Comparison of ENCODE assay signal across 21 cellular contexts in the genomic region with DNA sequence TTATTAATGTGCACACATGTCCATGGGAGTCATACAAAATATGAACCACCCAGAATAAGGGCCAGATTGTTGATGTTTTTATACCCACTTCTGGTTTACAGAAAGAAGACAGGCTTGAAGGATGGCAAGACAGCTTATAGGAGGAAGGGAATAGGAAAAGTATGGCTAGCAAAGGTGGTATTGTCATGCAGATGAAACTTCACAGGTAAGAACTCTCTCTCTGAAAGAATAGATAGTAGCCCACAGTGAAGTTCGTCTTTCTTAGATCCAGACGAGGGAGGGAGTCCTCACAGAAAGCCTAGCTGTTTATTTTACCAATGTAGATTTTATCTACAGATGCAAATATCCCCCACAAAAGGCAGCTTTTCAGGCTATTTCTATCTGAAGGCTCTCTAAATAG. TPM values are rescaled to one million over a fixed set of nuclear protein-coding genes. Genes with fewer than 3 reads are reported as not detected.
DNase-seq lines count a peak whose midpoint lies in the region; ATAC-seq, FAIRE-seq and TF ChIP-seq lines count a peak whose summit lies in the region.
"Had no signal": no experiment of that assay in that cellular context is flagged by ENCODE, and none has a peak within 500 bp of the region (broad histone marks: within the 10 kb centered on the region; RNA-seq: fewer than 3 reads in every experiment).

No MANE protein-coding gene starts in this region.

- H4K20me1 ChIP-seq in H1 (replicated peaks in 1 of 2; ENCODE audit: control insufficient read depth in 1 of 2, insufficient read depth in 2 of 2, low read length in 2 of 2) (no peaks in the 10 kb centered on the region), PC-9 (ENCODE audit: insufficient read depth) (no peaks in the 10 kb centered on the region)

- H3K4ac ChIP-seq in H1 (replicated peaks; ENCODE audit: insufficient read length, low read depth, low read length): no peak overlapping the region

- H3F3A ChIP-seq in PC-9 (ENCODE audit: insufficient read depth, low read depth): no peaks in the 10 kb centered on the region

- H3K23me2 ChIP-seq in H1 (ENCODE audit: low read depth, low read length): no peaks in the 10 kb centered on the region

- no peak overlapping the region for H4K91ac ChIP-seq in H1 (replicated peaks; ENCODE audit: insufficient read length, low read length)

- no peak overlapping the region for H3K23ac ChIP-seq in H1 (ENCODE audit: insufficient read length)

- H3K79me1 ChIP-seq in H1 (ENCODE audit: low read depth, low read length): no peaks in the 10 kb centered on the region

- no peak overlapping the region for H3K9ac ChIP-seq in H1 (replicated peaks in 1 of 4; ENCODE audit: extremely low read depth in 1 of 4, low read depth in 3 of 4, low read length in 3 of 4)

- FAIRE-seq in H1 (lab: Jason Lieb, UNC): no peak
- FAIRE-seq: A549, GM12891, GM18507 had no signal

- H3K4me1 ChIP-seq in H1 (replicated peaks in 1 of 4; ENCODE audit: control insufficient read depth in 3 of 4, insufficient read depth in 4 of 4, low read length in 3 of 4): no peaks in the 10 kb centered on the region
- H3K4me1 ChIP-seq in PC-9 (replicated peaks; ENCODE audit: insufficient read depth): no peaks in the 10 kb centered on the region
- H3K4me1 ChIP-seq: A549, HAP-1 had no signal

- H2BK120ac ChIP-seq in H1 (replicated peaks; ENCODE audit: low read depth, low read length): no peak overlapping the region

- H3K4me2 ChIP-seq in H1 (ENCODE audit: insufficient read depth in 1 of 2, low read depth in 2 of 2, low read length in 2 of 2) (peak overlapping the region in 1 of 2 experiments; percentile 21; a peak in 1 of 4 replicates), PC-9 (no peak overlapping the region)
- H3K4me2 ChIP-seq: A549 had no signal

- DNase-seq in H7: peak; percentile 25
- DNase-seq in WTC11 (ENCODE audit: low spot score): no peak
- no peak for DNase-seq in H1 (ENCODE audit: low read depth in 1 of 2, low spot score in 2 of 2)
- DNase-seq in iPS-NIHi7 (ENCODE audit: extremely low spot score): peak; percentile 8
- no peak for DNase-seq in HuH-7 (ENCODE audit: low spot score)
- no peak for DNase-seq in PC-9
- no peak for DNase-seq in naive thymus-derived CD8-positive, alpha-beta T cell
- no peak for DNase-seq in hippocampal formation (lab: John Stamatoyannopoulos, UW)
- DNase-seq: 8988T; C1 segment of cervical spinal cord; Calu3; CD4-positive, alpha-beta memory T cell; COR-L47; DMS53; DMS79 treated with DMSO at 0.1 percent for 48 hours; GF-D8; HFFc6 had no signal

- H2AK5ac ChIP-seq in H1 (ENCODE audit: low read depth, low read length): no peak overlapping the region

- no peak overlapping the region for H3K27ac Mint-ChIP-seq in WTC11
- H3K27ac Mint-ChIP-seq in naive thymus-derived CD8-positive, alpha-beta T cell: no peak overlapping the region
- H3K27ac Mint-ChIP-seq: CD4-positive, alpha-beta memory T cell; HFFc6 had no signal

- no peak overlapping the region for H2BK5ac ChIP-seq in H1 (ENCODE audit: low read depth, low read length)

- no peak for TF ChIP-seq EP300 in H1 (IDR thresholded peaks at IDR 0.05; ENCODE audit: borderline replicate concordance in 1 of 2, low read depth in 2 of 2, low read length in 2 of 2)

- no TSS peak for BruUV-seq in PC-9 (replicated peaks; lab: Mats Ljungman, UMichigan)

- H3K27ac ChIP-seq in H1 (ENCODE audit: low read depth, low read length): no peak overlapping the region
- H3K27ac ChIP-seq in PC-9: no peak overlapping the region
- H3K27ac ChIP-seq: A549 had no signal

- H4K8ac ChIP-seq in H1 (ENCODE audit: extremely low read depth, insufficient read depth, low read length): no peak overlapping the region

- CTCF ChIA-PET in WTC11 (lab: Charles Lee) (no interaction called here), H1 (lab: Charles Lee; ENCODE audit: partially characterized antibody) (interaction anchor here (0.6 to 0.7 kb wide), 3 partner anchors 33 to 360 kb away, joined by 3 read pairs; no protein-coding TSS in a partner anchor), PC-9 (lab: Charles Lee) (no interaction called here)

- no peak overlapping the region for H2BK20ac ChIP-seq in H1 (ENCODE audit: low read length)

- ATAC-seq in WTC11: peak; percentile 65
- no peak for ATAC-seq in naive thymus-derived CD8-positive, alpha-beta T cell
- ATAC-seq: A549 had no signal

- H3K4me3 ChIP-seq in H7 (ENCODE audit: insufficient read depth, low read depth, low read length): no peak overlapping the region
- no peak overlapping the region for H3K4me3 ChIP-seq in H1 (ENCODE audit: extremely low read depth in 1 of 4, insufficient read depth in 2 of 4, low read depth in 3 of 4, low read length in 4 of 4)
- no peak overlapping the region for H3K4me3 ChIP-seq in PC-9
- H3K4me3 ChIP-seq: A549, HAP-1 had no signal

- H3K9me3 ChIP-seq in H1 (ENCODE audit: insufficient read depth in 2 of 2, low read depth in 1 of 2, low read length in 1 of 2) (peaks cover 0 to 9% of the 10 kb centered on the region in 2 experiments; a peak in 1 of 4 replicates), PC-9 (ENCODE audit: insufficient read depth, low read depth) (no peaks in the 10 kb centered on the region)
- H3K9me3 ChIP-seq: A549 had no signal

- peaks cover 2% of the 10 kb centered on the region; the same call in 1 of the 2 replicates for H3K27me3 Mint-ChIP-seq in WTC11 (ENCODE audit: low read depth)
- H3K27me3 Mint-ChIP-seq in naive thymus-derived CD8-positive, alpha-beta T cell: no peaks in the 10 kb centered on the region
- H3K27me3 Mint-ChIP-seq: CD4-positive, alpha-beta memory T cell had no signal

- H3K56ac ChIP-seq in H1 (replicated peaks; ENCODE audit: insufficient read length, low read depth, low read length): no peak overlapping the region

- H3K9me2 ChIP-seq in PC-9 (ENCODE audit: insufficient read depth): no peaks in the 10 kb centered on the region

- no peaks in the 10 kb centered on the region for H3K36me3 ChIP-seq in H7 (replicated peaks; ENCODE audit: control insufficient read depth, insufficient read depth, low read length)
- H3K36me3 ChIP-seq in H1 (ENCODE audit: control insufficient read depth in 2 of 4, insufficient read depth in 4 of 4, low read length in 3 of 4): no peaks in the 10 kb centered on the region; a peak in 1 of 8 replicates
- no peaks in the 10 kb centered on the region for H3K36me3 ChIP-seq in PC-9 (ENCODE audit: low read depth)
- H3K36me3 ChIP-seq: HAP-1 had no signal

- H3K4me1 Mint-ChIP-seq in WTC11: peaks cover 6% of the 10 kb centered on the region
- no peaks in the 10 kb centered on the region for H3K4me1 Mint-ChIP-seq in naive thymus-derived CD8-positive, alpha-beta T cell
- H3K4me1 Mint-ChIP-seq: CD4-positive, alpha-beta memory T cell had no signal

- peaks cover 12% of the 10 kb centered on the region; the same call in 1 of the 2 replicates for H3K36me3 Mint-ChIP-seq in WTC11
- H3K36me3 Mint-ChIP-seq in naive thymus-derived CD8-positive, alpha-beta T cell: peaks cover 0 to 2% (median 0%) of the 10 kb centered on the region in 3 donors
- H3K36me3 Mint-ChIP-seq: CD4-positive, alpha-beta memory T cell had no signal

- H3K4me3 Mint-ChIP-seq in WTC11: no peak overlapping the region
- no peak overlapping the region for H3K4me3 Mint-ChIP-seq in naive thymus-derived CD8-positive, alpha-beta T cell
- H3K4me3 Mint-ChIP-seq: CD4-positive, alpha-beta memory T cell; HFFc6 had no signal

- POLR2A ChIA-PET in WTC11 (lab: Charles Lee) (no interaction called here), H1 (lab: Charles Lee; ENCODE audit: partially characterized antibody) (no interaction called here), PC-9 (lab: Charles Lee; ENCODE audit: unreplicated experiment) (no interaction called here)
- POLR2A ChIA-PET in naive thymus-derived CD8-positive, alpha-beta T cell (lab: Charles Lee): no interaction called here

- H2AFZ ChIP-seq in H1 (ENCODE audit: low read length) (no peak overlapping the region), PC-9 (no peak overlapping the region)

- H3K27me3 ChIP-seq in H7 (ENCODE audit: control insufficient read depth, insufficient read depth, low read length) (no peaks in the 10 kb centered on the region), H1 (replicated peaks in 1 of 4; ENCODE audit: control insufficient read depth in 3 of 4, extremely low read depth in 1 of 4, insufficient read depth in 3 of 4, low read length in 3 of 4) (no peaks in the 10 kb centered on the region), PC-9 (ENCODE audit: insufficient read depth, low read depth) (no peaks in the 10 kb centered on the region)

- peaks cover 4% of the 10 kb centered on the region; the same call in 1 of the 2 replicates for H3K9me3 Mint-ChIP-seq in WTC11
- H3K9me3 Mint-ChIP-seq in naive thymus-derived CD8-positive, alpha-beta T cell: peaks cover 0 to 6% (median 0%) of the 10 kb centered on the region in 9 donors
- H3K9me3 Mint-ChIP-seq: HFFc6 had no signal

- H3K79me2 ChIP-seq in H1 (ENCODE audit: control insufficient read depth in 1 of 2, insufficient read depth in 2 of 2, low read length in 2 of 2) (no peaks in the 10 kb centered on the region), PC-9 (ENCODE audit: low read depth) (no peaks in the 10 kb centered on the region)

- 5% methylated on average over 2 of the region's 2 CpGs; no CpG with 5 or more reads in 1 of the 2 experiments for WGBS in H1 (ENCODE audit: extremely low coverage in 1 of 2, insufficient coverage in 1 of 2, insufficient read length in 1 of 2, insufficient replicate concordance in 2 of 2, low coverage in 1 of 2, low lambda C conversion rate in 2 of 2, missing lambda C conversion rate in 1 of 2), 2 experiments

- TF ChIP-seq POLR2A in H1 (IDR thresholded peaks at IDR 0.05; ENCODE audit: control extremely low read depth in 1 of 2, low read depth in 2 of 2, low read length in 2 of 2): no peak

- no peak for TF ChIP-seq RAD21 in H1 (IDR thresholded peaks at IDR 0.05 in 1 of 2, conservative IDR thresholded peaks at IDR 0.05 in 1 of 2; ENCODE audit: low read depth in 2 of 2, low read length in 2 of 2)

- intact Hi-C loops in PC-9 (cut with micrococcal nuclease; ENCODE audit: unreplicated experiment): no loop called here

- H3K14ac ChIP-seq in H1 (ENCODE audit: insufficient read length): no peak overlapping the region

- H4K5ac ChIP-seq in H1 (ENCODE audit: insufficient read length, low read depth, low read length): no peak overlapping the region

- H3K18ac ChIP-seq in H1 (ENCODE audit: extremely low read depth, low read length): no peak overlapping the region

- TF ChIP-seq CTCF in WTC11 (IDR thresholded peaks at IDR 0.05) (no peak), H1 (IDR thresholded peaks at IDR 0.05; ENCODE audit: control extremely low read depth in 1 of 3, insufficient read depth in 1 of 3, low read depth in 1 of 3, low read length in 3 of 3) (no peak), PC-9 (conservative IDR thresholded peaks at IDR 0.05) (no peak)

- no peak overlapping the region for H2BK12ac ChIP-seq in H1 (ENCODE audit: low read depth, low read length)

- no peak overlapping the region for H2BK15ac ChIP-seq in H1 (ENCODE audit: low read length)

RNA-seq across cellular contexts. Expression of a gene that starts 43.7 kb away (rescaled TPM):
- total RNA-seq in H7 (2014; rRNA removed; shearing (Covaris generic)): 21.4 and 25.2 TPM in 2 replicates
- total RNA-seq in WTC11 (2021) (11.6 to 12.4 TPM (median 11.9 TPM) in 3 replicates), PC-9 (2021) (14.1 and 20.1 TPM in 2 replicates)
- total RNA-seq in H1 (2021; fragmentation: NEBNext Ultra II Directional; extraction: Animal tissue kit (Norgen Biotek cat#: 25700)): 11.8 and 12.2 TPM in 2 replicates
- 6.0 and 8.0 TPM in 2 replicates for polyA plus RNA-seq in H1 (2011; rRNA removed)
- 9.0 TPM for polyA plus RNA-seq in H1 (2011; cell fraction: cytosol; rRNA removed)
- 2.7 TPM for polyA plus RNA-seq in H1 (2011; cell fraction: nucleus; rRNA removed)
- 5.3 to 9.1 TPM (median 6.5 TPM) in 4 replicates for polyA plus RNA-seq in H1 (2012, experiment 1 of 2)
- 1.9 TPM for polyA plus RNA-seq in H1 (2012, experiment 2 of 2)
- 6.7 TPM for polyA plus RNA-seq in H1 (2013, experiment 1 of 2)
- 5.7 TPM for polyA plus RNA-seq in H1 (2013, experiment 2 of 2)
- 10.0 and 10.7 TPM in 2 replicates for polyA minus RNA-seq in H1 (2011; rRNA and poly(A)+ RNA removed)
- polyA minus RNA-seq in H1 (2011; cell fraction: cytosol; rRNA and poly(A)+ RNA removed): 7.8 TPM
- polyA minus RNA-seq in H1 (2011; cell fraction: nucleus; rRNA and poly(A)+ RNA removed): 9.8 TPM
- total RNA-seq in naive thymus-derived CD8-positive, alpha-beta T cell: 1 to 10 TPM; 2.9 TPM
- polyA plus RNA-seq in naive thymus-derived CD8-positive, alpha-beta T cell: under 1 TPM; 0.54 to 0.79 (median 0.79) TPM

Comparison
In these comparisons a context has a peak if more than half of its experiments do, and no peak if none do; other contexts are left out.
1. DNase-seq: peak in H7 (single experiment) and iPS-NIHi7 (single experiment); none in WTC11 (single experiment), H1 (0 of 2), HuH-7 (single experiment), PC-9 (0 of 2), naive thymus-derived CD8-positive, alpha-beta T cell (0 of 10) and hippocampal formation (0 of 2).